In genomic region chr10:22512015-22512414, GRCh38 we compare ENCODE assay signal across 2 cellular contexts.
DNase-seq lines count a peak whose midpoint lies in the region; ATAC-seq, FAIRE-seq and TF ChIP-seq lines count a peak whose summit lies in the region.
"Not testable (repeated sequence)": the region's sequence is repeated elsewhere in the genome, so short reads cannot be mapped to it uniquely, and the experiment has no call there.

No MANE protein-coding gene starts in this region.

- H2AFZ ChIP-seq in K562 (ENCODE audit: low read depth, low read length) = not testable (repeated sequence)

- intact Hi-C loops in K562 (cut with micrococcal nuclease) = loop anchor here (5.0 kb wide), 1 partner anchor 190 kb away; the partner anchor contains the start of gene BMI1

- not testable (repeated sequence) for H3K9me3 ChIP-seq in HEK293 (ENCODE audit: control insufficient read depth, insufficient read depth, low read depth, low read length); K562 (replicated peaks; ENCODE audit: control insufficient read depth, insufficient read depth, low read depth, low read length)

- BruUV-seq in K562 (replicated peaks; lab: Mats Ljungman, UMichigan) = not testable (repeated sequence)

- CTCF ChIA-PET in HEK293 (lab: Yijun Ruan, JAX); K562 (lab: Yijun Ruan, JAX; ENCODE audit: low intra/inter-chr PET ratio): not testable (repeated sequence)

- ATAC-seq in K562 = not testable (repeated sequence)

- H3K79me2 ChIP-seq in K562 (ENCODE audit: control insufficient read depth, insufficient read depth, low read length) = not testable (repeated sequence)

- not testable (repeated sequence) for TF ChIP-seq POLR2A in K562 (conservative IDR thresholded peaks at IDR 0.05)

- POLR2A ChIA-PET in HEK293 (lab: Yijun Ruan, JAX); K562 (lab: Yijun Ruan, JAX): not testable (repeated sequence)

- TF ChIP-seq CTCF in HEK293 (tag by site-specific recombination; IDR thresholded peaks at IDR 0.05); K562 (IDR thresholded peaks at IDR 0.05 in 2 of 3, conservative IDR thresholded peaks at IDR 0.05 in 1 of 3; ENCODE audit: insufficient read depth in 2 of 3, low read depth in 1 of 3, low read length in 3 of 3): not testable (repeated sequence)

- not testable (repeated sequence) for H3K4me3 ChIP-seq in HEK293 (ENCODE audit: low read depth, low read length); K562

- H3K9ac ChIP-seq in K562 (ENCODE audit: insufficient read depth in 1 of 2, low read depth in 2 of 2, low read length in 2 of 2) = not testable (repeated sequence)

- FAIRE-seq in K562 (lab: Jason Lieb, UNC) = not testable (repeated sequence)

- not testable (repeated sequence) for H3K27ac ChIP-seq in HEK293 (ENCODE audit: extremely low read depth, low read depth, low read length); K562 (ENCODE audit: extremely low read depth, low read depth, low read length)

- TF ChIP-seq RAD21 in K562 (CRISPR knock-in tag; conservative IDR thresholded peaks at IDR 0.05 in 1 of 2, IDR thresholded peaks at IDR 0.05 in 1 of 2) = not testable (repeated sequence)

- not testable (repeated sequence) for H3K4me1 ChIP-seq in HEK293 (ENCODE audit: control insufficient read depth, insufficient read depth, low read length)
- peaks cover 2 to 12% of the 10 kb centered on the region in 2 experiments; a peak in 4 of 5 replicates for H3K4me1 ChIP-seq in K562 (replicated peaks in 1 of 2; ENCODE audit: control insufficient read depth in 2 of 2, insufficient read depth in 2 of 2, low read length in 2 of 2)

- H4K20me1 ChIP-seq in K562 (replicated peaks; ENCODE audit: control insufficient read depth, insufficient read depth, low read length) = not testable (repeated sequence)

- TF ChIP-seq EP300 in K562 (IDR thresholded peaks at IDR 0.05; ENCODE audit: low read length) = not testable (repeated sequence)

- H3K36me3 ChIP-seq in HEK293 (ENCODE audit: control insufficient read depth in 2 of 2, insufficient read depth in 1 of 2, low read length in 2 of 2); K562 (ENCODE audit: control insufficient read depth, insufficient read depth, low read length): not testable (repeated sequence)

- 34% methylated on average over 5 of the region's 5 CpGs for WGBS in K562 (ENCODE audit: insufficient coverage, low coverage, missing lambda C conversion rate)

- in situ Hi-C loops in K562 (cut with MboI) = not testable (repeated sequence)

- DNase-seq in K562 (ENCODE audit: extremely low read depth in 1 of 4, low spot score in 3 of 4) = not testable (repeated sequence)

- not testable (repeated sequence) for H3K9me1 ChIP-seq in K562 (ENCODE audit: control insufficient read depth, insufficient read depth, low read length)

- not testable (repeated sequence) for H3K27me3 ChIP-seq in K562 (ENCODE audit: control insufficient read depth in 2 of 2, insufficient read depth in 2 of 2, low read length in 2 of 2)

- H3K4me2 ChIP-seq in K562 (ENCODE audit: insufficient read depth, low read length) = not testable (repeated sequence)

TF ChIP-seq in HEK293, 187 proteins besides CTCF, POLR2A, EP300 and RAD21:
- peak; percentile 83 for TF ChIP-seq ZNF529 (tag by site-specific recombination; IDR thresholded peaks at IDR 0.05; ENCODE audit: insufficient replicate concordance)

TF ChIP-seq in K562, 482 proteins besides CTCF, POLR2A, EP300 and RAD21:
- TF ChIP-seq ZNF354B (CRISPR knock-in tag; IDR thresholded peaks at IDR 0.05) (0 out of 2 replicates have a peak, but pooled peaks have one; percentile 68), ZNF507 (tag; conservative IDR thresholded peaks at IDR 0.05) (peak; percentile 97)
TF ChIP-seq in K562: peak in this region for 2; not testable (repeated sequence) for 480.
